8 cellular contexts compared by ENCODE assay signal in genomic region chr14:37945959-37946358, GRCh38.
"Had no signal": no experiment of that assay in that cellular context is flagged by ENCODE, and none has a peak within 500 bp of the region (broad histone marks: within the 10 kb centered on the region; RNA-seq: fewer than 3 reads in every experiment).

No MANE protein-coding gene starts in this region.

- FAIRE-seq: G401.6, GM12878, GM12891, GM12892, GM18507, GM19239 had no signal

- H3K4me3 ChIP-seq: GM12878 had no signal

- DNase-seq: GDM1, GF-D8 had no signal

- ATAC-seq: GM12878 had no signal
